In genomic region chr5:132431682-132432081, GRCh38 we compare ENCODE assay signal across 16 cellular contexts. TPM values are rescaled to one million over a fixed set of nuclear protein-coding genes. Genes with fewer than 3 reads are reported as not detected.
A peak's percentile ranks its signal among the peaks of the same experiment; 100 is the strongest.
DNase-seq lines count a peak whose midpoint lies in the region; ATAC-seq, FAIRE-seq and TF ChIP-seq lines count a peak whose summit lies in the region.
"Had no signal": no experiment of that assay in that cellular context is flagged by ENCODE, and none has a peak within 500 bp of the region (broad histone marks: within the 10 kb centered on the region; RNA-seq: fewer than 3 reads in every experiment).

No MANE protein-coding gene starts in this region.

- H3K36me3 ChIP-seq in PC-3 (ENCODE audit: low read depth, low read length) = no peaks in the 10 kb centered on the region
- H3K36me3 ChIP-seq: ascending aorta, right lobe of liver, suprapubic skin had no signal

- DNase-seq in CD14-positive monocyte (ENCODE audit: low spot score) = no peak
- DNase-seq in GM12892 (ENCODE audit: insufficient read length) = no peak
- DNase-seq in activated CD4-positive, alpha-beta memory T cell treated with anti-CD3 and anti-CD28 coated beads, Interleukin-2, amount 10 ng/mL, durations not matched to agents 7 days and 5 days = no peak
- no peak for DNase-seq in memory B cell (ENCODE audit: low spot score in 2 of 2)
- no peak for DNase-seq in PC-3
- no peak for DNase-seq in HUDEP-2 (lab: John Stamatoyannopoulos, UW; ENCODE audit: unreplicated experiment in 76 of 76)
- DNase-seq: effector CD4-positive, alpha-beta T cell; foreskin fibroblast; KG1; NCI-H2107; SW 1271 had no signal

- intact Hi-C loops in CD14-positive monocyte (cut with micrococcal nuclease) (loop anchor here in 1 of 2 donors (2.0 kb wide), 1 partner anchor 15 kb away; no protein-coding TSS in a partner anchor), PC-3 (cut with micrococcal nuclease) (no loop called here)

- no peak overlapping the region for H3K4me2 ChIP-seq in PC-3 (ENCODE audit: low read length)

- no peaks in the 10 kb centered on the region for H3K27me3 ChIP-seq in PC-3 (ENCODE audit: low read length)
- H3K27me3 ChIP-seq: ascending aorta, right lobe of liver, suprapubic skin had no signal

- H3K4me1 ChIP-seq in PC-3 (ENCODE audit: insufficient read depth, low read length) = peaks cover 30% of the 10 kb centered on the region

- TF ChIP-seq CTCF in CD14-positive monocyte (IDR thresholded peaks at IDR 0.05) = no peak
- TF ChIP-seq CTCF in PC-3 (conservative IDR thresholded peaks at IDR 0.05; ENCODE audit: low read depth, low read length) = no peak

- H3K9me3 Mint-ChIP-seq in CD14-positive monocyte (no peaks in the 10 kb centered on the region), memory B cell (no peaks in the 10 kb centered on the region)
- no peaks in the 10 kb centered on the region for H3K9me3 Mint-ChIP-seq in activated CD4-positive, alpha-beta memory T cell treated with anti-CD3 and anti-CD28 coated beads, Interleukin-2, amount 10 ng/mL, durations not matched to agents 7 days and 5 days

- ATAC-seq in memory B cell (ENCODE audit: low read depth) = no peak
- no peak for ATAC-seq in PC-3
- ATAC-seq in HG03521 (IDR thresholded peaks at IDR 0.05; ENCODE audit: unreplicated experiment) = no peak
- ATAC-seq in GM21737 (IDR thresholded peaks at IDR 0.05; ENCODE audit: unreplicated experiment) = no peak
- ATAC-seq: right lobe of liver had no signal

- H3K27me3 Mint-ChIP-seq in CD14-positive monocyte (ENCODE audit: low read depth in 3 of 3) = peaks cover 0 to 2% (median 0%) of the 10 kb centered on the region in 3 donors
- no peaks in the 10 kb centered on the region for H3K27me3 Mint-ChIP-seq in activated CD4-positive, alpha-beta memory T cell treated with anti-CD3 and anti-CD28 coated beads, Interleukin-2, amount 10 ng/mL, durations not matched to agents 7 days and 5 days
- no peaks in the 10 kb centered on the region for H3K27me3 Mint-ChIP-seq in memory B cell

- no peak overlapping the region for H3K27ac ChIP-seq in PC-3 (ENCODE audit: low read length)
- H3K27ac ChIP-seq: ascending aorta, right lobe of liver, suprapubic skin had no signal

- H2AFZ ChIP-seq in PC-3 (ENCODE audit: low read length) = no peak overlapping the region

- H3K4me1 Mint-ChIP-seq in CD14-positive monocyte = peaks cover 93% of the 10 kb centered on the region
- H3K4me1 Mint-ChIP-seq in activated CD4-positive, alpha-beta memory T cell treated with anti-CD3 and anti-CD28 coated beads, Interleukin-2, amount 10 ng/mL, durations not matched to agents 7 days and 5 days = peaks cover 91% of the 10 kb centered on the region
- H3K4me1 Mint-ChIP-seq in memory B cell = peaks cover 65% of the 10 kb centered on the region

- H3K4me3 Mint-ChIP-seq in CD14-positive monocyte = no peak overlapping the region
- H3K4me3 Mint-ChIP-seq in activated CD4-positive, alpha-beta memory T cell treated with anti-CD3 and anti-CD28 coated beads, Interleukin-2, amount 10 ng/mL, durations not matched to agents 7 days and 5 days = no peak overlapping the region
- peak overlapping the region; percentile 37 for H3K4me3 Mint-ChIP-seq in memory B cell

- H3K9ac ChIP-seq in PC-3 (ENCODE audit: low read length) = no peak overlapping the region

- H3K36me3 Mint-ChIP-seq in CD14-positive monocyte (peaks cover 31 to 32% of the 10 kb centered on the region in 2 donors), memory B cell (peaks cover 22% of the 10 kb centered on the region)
- H3K36me3 Mint-ChIP-seq in activated CD4-positive, alpha-beta memory T cell treated with anti-CD3 and anti-CD28 coated beads, Interleukin-2, amount 10 ng/mL, durations not matched to agents 7 days and 5 days (ENCODE audit: low read depth) = peaks cover 72% of the 10 kb centered on the region

- H3K4me3 ChIP-seq in PC-3 (ENCODE audit: low read length) = no peak overlapping the region
- H3K4me3 ChIP-seq: ascending aorta, right lobe of liver, suprapubic skin had no signal

- H3K27ac Mint-ChIP-seq in CD14-positive monocyte = peak overlapping the region; percentile 72 to 97 (median 90)
- peak overlapping the region; percentile 70 for H3K27ac Mint-ChIP-seq in activated CD4-positive, alpha-beta memory T cell treated with anti-CD3 and anti-CD28 coated beads, Interleukin-2, amount 10 ng/mL, durations not matched to agents 7 days and 5 days
- H3K27ac Mint-ChIP-seq in memory B cell = peak overlapping the region; percentile 82

- no peaks in the 10 kb centered on the region for H3F3A ChIP-seq in PC-3 (ENCODE audit: low read length, unreplicated experiment)

- POLR2A ChIA-PET in activated CD4-positive, alpha-beta memory T cell treated with anti-CD3 and anti-CD28 coated beads, Interleukin-2, amount 10 ng/mL, durations not matched to agents 7 days and 5 days (lab: Charles Lee) = interaction anchor here (1.4 to 14.2 kb wide), 7 partner anchors 11 to 53 kb away, joined by 5 to 1155 read pairs (median 7); partner anchors contain the start of gene IRF1
- POLR2A ChIA-PET in PC-3 (lab: Charles Lee; ENCODE audit: unreplicated experiment) = no interaction called here

- peak; percentile 14 for FAIRE-seq in GM12892 (lab: Jason Lieb, UNC)

- BruUV-seq in PC-3 (replicated peaks; lab: Mats Ljungman, UMichigan) = no TSS peak

- CTCF ChIA-PET in activated CD4-positive, alpha-beta memory T cell treated with anti-CD3 and anti-CD28 coated beads, Interleukin-2, amount 10 ng/mL, durations not matched to agents 7 days and 5 days (lab: Charles Lee) = interaction anchor here (0.7 to 2.5 kb wide), 6 partner anchors 21 to 59 kb away, joined by 3 to 9 read pairs (median 4); partner anchors contain the start of gene IRF1
- CTCF ChIA-PET in PC-3 (lab: Charles Lee) = no interaction called here

- no peaks in the 10 kb centered on the region for H4K20me1 ChIP-seq in PC-3 (ENCODE audit: low read length)

- no peaks in the 10 kb centered on the region for H3K9me3 ChIP-seq in PC-3 (ENCODE audit: low read length)
- H3K9me3 ChIP-seq: ascending aorta, right lobe of liver, suprapubic skin had no signal

- no peak for TF ChIP-seq POLR2A in GM12892 (IDR thresholded peaks at IDR 0.05; ENCODE audit: low read depth, low read length)

- 0 out of 2 replicates have a peak, but pooled peaks cover 5% of the 10 kb centered on the region for H3K79me2 ChIP-seq in PC-3 (ENCODE audit: low read length)

- no peaks in the 10 kb centered on the region for H3K9me2 ChIP-seq in PC-3 (replicated peaks; ENCODE audit: low read length)

RNA-seq across cellular contexts. Expression of gene IRF1, which starts 58.9 kb away (rescaled TPM):
- polyA plus RNA-seq in CD14-positive monocyte = 100 to 1,000 TPM; 125 to 129 TPM
- polyA plus RNA-seq in GM12892 (2012; ENCODE audit: missing spikeins) = 29.9 TPM
- 100 to 1,000 TPM; 231 to 239 TPM for total RNA-seq in activated CD4-positive, alpha-beta memory T cell treated with anti-CD3 and anti-CD28 coated beads, Interleukin-2, amount 10 ng/mL, durations not matched to agents 7 days and 5 days
- 21.1 and 23.1 TPM in 2 replicates for total RNA-seq in PC-3 (2014; rRNA removed)
